Comparison of ENCODE assay signal across 2 cellular contexts in genomic region chr17:17628388-17629008, GRCh38.
TF ChIP-seq lines count a peak whose summit lies in the region.

No MANE protein-coding gene starts in this region.

TF ChIP-seq in GM12891, 5 proteins besides CTCF, POLR2A, EP300 and RAD21:
- no peak for TF ChIP-seq POU2F2 (IDR thresholded peaks at IDR 0.05; ENCODE audit: low read depth, low read length)

TF ChIP-seq in GM12878, 131 proteins besides CTCF, POLR2A, EP300 and RAD21:
- peak; percentile 71 for TF ChIP-seq MLLT1 (IDR thresholded peaks at IDR 0.05)
- TF ChIP-seq SRF (IDR thresholded peaks at IDR 0.05; ENCODE audit: low read depth in 2 of 2, low read length in 2 of 2): no peak
- TF ChIP-seq IKZF2 (IDR thresholded peaks at IDR 0.05): peak in 1 of 2 experiments; percentile 39; a peak in 2 of 4 replicates
- TF ChIP-seq TCF12 (IDR thresholded peaks at IDR 0.05; ENCODE audit: low read depth, low read length): 0 out of 2 replicates have a peak, but pooled peaks have one; percentile 28
- no peak for TF ChIP-seq BMI1 (IDR thresholded peaks at IDR 0.05; ENCODE audit: borderline replicate concordance)
- 0 out of 2 replicates have a peak, but pooled peaks have one; percentile 35 for TF ChIP-seq TAF1 (IDR thresholded peaks at IDR 0.05; ENCODE audit: borderline replicate concordance, low read depth, low read length)
- peak; percentile 51; the same call in 1 of the 2 replicates for TF ChIP-seq YY1 (IDR thresholded peaks at IDR 0.05; ENCODE audit: low read depth, low read length)
- TF ChIP-seq SMAD5 (IDR thresholded peaks at IDR 0.05; ENCODE audit: low read depth): no peak
- TF ChIP-seq FOXK2 (IDR thresholded peaks at IDR 0.05): peak; percentile 46
- TF ChIP-seq IRF3 (IDR thresholded peaks at IDR 0.05): no peak
- peak; percentile 75; the same call in 1 of the 2 replicates for TF ChIP-seq NBN (IDR thresholded peaks at IDR 0.05)
- 0 out of 2 replicates have a peak, but pooled peaks have one; percentile 35 for TF ChIP-seq TCF3 (IDR thresholded peaks at IDR 0.05; ENCODE audit: borderline replicate concordance, insufficient read depth, low read depth, low read length)
- TF ChIP-seq BHLHE40 (IDR thresholded peaks at IDR 0.05; ENCODE audit: borderline replicate concordance in 1 of 2, low read depth in 2 of 2, low read length in 1 of 2): peak in 1 of 2 experiments; percentile 65; a peak in 2 of 4 replicates
- TF ChIP-seq ZNF687 (IDR thresholded peaks at IDR 0.05): 0 out of 2 replicates have a peak, but pooled peaks have one; percentile 38
